3 cellular contexts compared by ENCODE assay signal in genomic region chr11:77037057-77037456, GRCh38.
TF ChIP-seq lines count a peak whose summit lies in the region.

No MANE protein-coding gene starts in this region.

TF ChIP-seq in A549, 52 proteins besides CTCF, POLR2A, EP300 and RAD21:
- TF ChIP-seq ZNF302 (CRISPR knock-in tag; IDR thresholded peaks at IDR 0.05) = no peak
- TF ChIP-seq HOXA7 (CRISPR knock-in tag; IDR thresholded peaks at IDR 0.05) = no peak
- no peak for TF ChIP-seq GATA3 (IDR thresholded peaks at IDR 0.05; ENCODE audit: borderline replicate concordance)
- TF ChIP-seq CHD2 (IDR thresholded peaks at IDR 0.05; ENCODE audit: low read length, partially characterized antibody) = no peak
- TF ChIP-seq PHF8 (IDR thresholded peaks at IDR 0.05; ENCODE audit: borderline replicate concordance, low read depth) = no peak
- TF ChIP-seq ELK1 (IDR thresholded peaks at IDR 0.05; ENCODE audit: low read depth, low read length) = no peak
- TF ChIP-seq CEBPB (IDR thresholded peaks at IDR 0.05) = no peak
- TF ChIP-seq TP53 (CRISPR knock-in tag; IDR thresholded peaks at IDR 0.05) = no peak
- TF ChIP-seq BCL3 (IDR thresholded peaks at IDR 0.05) = no peak
- TF ChIP-seq FOXS1 (CRISPR knock-in tag; IDR thresholded peaks at IDR 0.05) = no peak
- TF ChIP-seq NFE2L2 (conservative IDR thresholded peaks at IDR 0.05; ENCODE audit: low read length) = no peak
- TF ChIP-seq KDM1A (IDR thresholded peaks at IDR 0.05; ENCODE audit: low read depth) = no peak
- TF ChIP-seq JUNB (IDR thresholded peaks at IDR 0.05) = no peak
- no peak for TF ChIP-seq HEYL (CRISPR knock-in tag; IDR thresholded peaks at IDR 0.05)
- no peak for TF ChIP-seq KDM5A (IDR thresholded peaks at IDR 0.05)
- no peak for TF ChIP-seq REST (IDR thresholded peaks at IDR 0.05)
- TF ChIP-seq FOSB (CRISPR knock-in tag; IDR thresholded peaks at IDR 0.05) = no peak
- TF ChIP-seq RFX5 (IDR thresholded peaks at IDR 0.05) = no peak
- TF ChIP-seq ZSCAN20 (CRISPR knock-in tag; IDR thresholded peaks at IDR 0.05) = no peak

TF ChIP-seq in H1, 55 proteins besides CTCF, POLR2A, EP300 and RAD21 (continues in another document):
- TF ChIP-seq HDAC2 (IDR thresholded peaks at IDR 0.05; ENCODE audit: borderline replicate concordance in 1 of 2, low read depth in 2 of 2, low read length in 2 of 2) (no peak), USF2 (IDR thresholded peaks at IDR 0.05; ENCODE audit: low read length) (no peak), HDAC6 (IDR thresholded peaks at IDR 0.05; ENCODE audit: low read depth, low read length) (no peak), POU5F1 (IDR thresholded peaks at IDR 0.05; ENCODE audit: low read depth, low read length) (no peak), CHD7 (IDR thresholded peaks at IDR 0.05; ENCODE audit: insufficient replicate concordance, low read length) (no peak), TAF7 (optimal IDR thresholded peaks at IDR 0.05; ENCODE audit: borderline replicate concordance, low read depth, low read length) (no peak), YY1 (IDR thresholded peaks at IDR 0.05; ENCODE audit: low read depth, low read length) (no peak), RBBP5 (IDR thresholded peaks at IDR 0.05; ENCODE audit: borderline replicate concordance, low read depth, low read length) (no peak), GTF2F1 (IDR thresholded peaks at IDR 0.05; ENCODE audit: borderline replicate concordance, low read depth, low read length) (no peak), TCF12 (IDR thresholded peaks at IDR 0.05; ENCODE audit: low read depth, low read length) (no peak), ASH2L (IDR thresholded peaks at IDR 0.05; ENCODE audit: low read length) (no peak), CREB1 (IDR thresholded peaks at IDR 0.05) (no peak), RNF2 (IDR thresholded peaks at IDR 0.05; ENCODE audit: borderline replicate concordance, low read depth, low read length, missing control alignments, poor library complexity, severe bottlenecking) (no peak), TEAD4 (IDR thresholded peaks at IDR 0.05; ENCODE audit: low read depth, low read length) (no peak)

TF ChIP-seq in GM23338, 12 proteins besides CTCF, POLR2A, EP300 and RAD21:
- TF ChIP-seq ETS1 (IDR thresholded peaks at IDR 0.05) (no peak), NANOG (IDR thresholded peaks at IDR 0.05; ENCODE audit: borderline replicate concordance) (no peak), REST (IDR thresholded peaks at IDR 0.05; ENCODE audit: unreplicated experiment) (no peak), ZNF462 (CRISPR knock-in tag; IDR thresholded peaks at IDR 0.05) (no peak), ZNF331 (CRISPR knock-in tag; IDR thresholded peaks at IDR 0.05; ENCODE audit: low read depth) (no peak)
